ENCODE assay signal across 18 cellular contexts in genomic region chr18:79302120-79302519, GRCh38.
"Had no signal": no experiment of that assay in that cellular context is flagged by ENCODE, and none has a peak within 500 bp of the region (broad histone marks: within the 10 kb centered on the region; RNA-seq: fewer than 3 reads in every experiment).

No MANE protein-coding gene starts in this region.

- H3K27ac ChIP-seq: heart right ventricle, left ventricle myocardium inferior, neutrophil, pancreas, psoas muscle, right atrium auricular region, tibial artery had no signal

- DNase-seq: activated gamma-delta T cell treated with Interleukin-2 at 50 U/mL for 16 hours; activated T-cell treated with anti-CD3 and anti-CD28 coated beads, Interleukin-2, amount 50 U/mL, for 1 hour; central memory CD4-positive, alpha-beta T cell; effector memory CD4-positive, alpha-beta T cell; heart right ventricle; kidney; left ventricle myocardium inferior; midbrain; pancreas; psoas muscle; stimulated activated CD4-positive, alpha-beta T cell treated with anti-CD3 and anti-CD28 coated beads, Interleukin-1b, Interleukin-23, amount 100 ng/mL, for 48 hours; T-cell; tibial artery had no signal

- FAIRE-seq: astrocyte, kidney, pancreas had no signal

- ATAC-seq: heart right ventricle; natural killer cell treated with Interleukin-12 subunit alpha and Interleukin-12 subunit beta and Interleukin-15 and Interleukin-18, amount 100 ng/mL, for 72 hours; pancreas; T-cell; WTC11 had no signal

- H3K4me3 ChIP-seq: heart right ventricle, left ventricle myocardium inferior, pancreas, psoas muscle, right atrium auricular region, tibial artery had no signal

- H3K9me3 ChIP-seq: heart right ventricle, left ventricle myocardium inferior, neutrophil, pancreas, psoas muscle, right atrium auricular region, tibial artery had no signal

- H3K36me3 ChIP-seq: pancreas had no signal

- H3K27me3 ChIP-seq: heart right ventricle, neutrophil, pancreas, right atrium auricular region, tibial artery had no signal

- H3K4me1 ChIP-seq: heart right ventricle, left ventricle myocardium inferior, pancreas, psoas muscle, right atrium auricular region, tibial artery had no signal
